In the genomic region with DNA sequence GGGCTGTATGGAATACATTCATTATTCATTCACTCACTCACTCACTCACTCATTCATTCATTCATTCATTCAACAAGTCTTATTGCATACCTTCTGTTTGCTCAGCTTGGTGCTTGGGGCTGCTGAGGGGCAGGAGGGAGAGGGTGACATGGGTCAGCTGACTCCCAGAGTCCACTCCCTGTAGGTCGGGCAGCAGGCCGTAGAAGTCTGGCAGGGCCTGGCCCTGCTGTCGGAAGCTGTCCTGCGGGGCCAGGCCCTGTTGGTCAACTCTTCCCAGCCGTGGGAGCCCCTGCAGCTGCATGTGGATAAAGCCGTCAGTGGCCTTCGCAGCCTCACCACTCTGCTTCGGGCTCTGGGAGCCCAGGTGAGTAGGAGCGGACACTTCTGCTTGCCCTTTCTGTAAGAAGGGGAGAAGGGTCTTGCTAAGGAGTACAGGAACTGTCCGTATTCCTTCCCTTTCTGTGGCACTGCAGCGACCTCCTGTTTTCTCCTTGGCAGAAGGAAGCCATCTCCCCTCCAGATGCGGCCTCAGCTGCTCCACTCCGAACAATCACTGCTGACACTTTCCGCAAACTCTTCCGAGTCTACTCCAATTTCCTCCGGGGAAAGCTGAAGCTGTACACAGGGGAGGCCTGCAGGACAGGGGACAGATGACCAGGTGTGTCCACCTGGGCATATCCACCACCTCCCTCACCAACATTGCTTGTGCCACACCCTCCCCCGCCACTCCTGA, we compare ENCODE assay signal across 27 cellular contexts. TPM values are rescaled to one million over a fixed set of nuclear protein-coding genes. Genes with fewer than 3 reads are reported as not detected.
"Had no signal": no experiment of that assay in that cellular context is flagged by ENCODE, and none has a peak within 500 bp of the region (broad histone marks: within the 10 kb centered on the region; RNA-seq: fewer than 3 reads in every experiment).

No MANE protein-coding gene starts in this region.

- H3K27ac ChIP-seq: breast epithelium, SK-N-MC had no signal

- H3K36me3 Mint-ChIP-seq: activated naive CD4-positive, alpha-beta T cell treated with anti-CD3 and anti-CD28 coated beads, Interleukin-2, amount 10 ng/mL, durations not matched to agents 7 days and 5 days; activated naive CD8-positive, alpha-beta T cell treated with anti-CD3 and anti-CD28 coated beads for 36 hours had no signal

- DNase-seq: activated CD4-positive, alpha-beta T cell treated with anti-CD3 and anti-CD28 coated beads for 4 hours; activated CD8-positive, alpha-beta memory T cell treated with anti-CD3 and anti-CD28 coated beads, Interleukin-2, amount 50 U/mL, for 4 hours; activated CD8-positive, alpha-beta T cell treated with anti-CD3 and anti-CD28 coated beads for 36 hours; activated gamma-delta T cell treated with Interleukin-2 at 50 U/mL for 16 hours; activated naive CD4-positive, alpha-beta T cell treated with anti-CD3 and anti-CD28 coated beads, Interleukin-2, amount 10 ng/mL, durations not matched to agents 7 days and 5 days; activated naive CD8-positive, alpha-beta T cell treated with anti-CD3 and anti-CD28 coated beads for 36 hours; activated T-cell treated with anti-CD3 and anti-CD28 coated beads, Interleukin-2, amount 50 U/mL, for 72 hours; caudate nucleus; MM.1S; NCI-H1105; NCI-H1436; NCI-H187; NCI-H2081; NCI-H510A treated with DMSO at 0.1 percent for 48 hours; NCI-H69; NK-92 treated with Interleukin-12 subunit alpha and Interleukin-12 subunit beta, amount 100 ng/mL, for 24 hours; OCI-M1; RPMI8226; SW 1271 had no signal

- H3K27ac Mint-ChIP-seq: activated CD8-positive, alpha-beta T cell treated with anti-CD3 and anti-CD28 coated beads for 36 hours; activated naive CD4-positive, alpha-beta T cell treated with anti-CD3 and anti-CD28 coated beads, Interleukin-2, amount 10 ng/mL, durations not matched to agents 7 days and 5 days; activated naive CD8-positive, alpha-beta T cell treated with anti-CD3 and anti-CD28 coated beads for 36 hours; activated T-cell treated with anti-CD3 and anti-CD28 coated beads, Interleukin-2, amount 50 U/mL, for 72 hours; activated T-helper 2 cell treated with anti-CD3 and anti-CD28 coated beads, Interferon-gamma antibody, Interleukin-2, Interleukin-4, amounts not matched to agents 10 μg/mL and 5 μg/mL and 100 μg/mL, durations not matched to agents 14 hours and 24 hours and 36 hours; T-helper 2 cell treated with Interferon-gamma antibody and Interleukin-4, amounts not matched to agents 5 μg/mL and 100 μg/mL, for 36 hours had no signal

- H3K4me3 ChIP-seq: breast epithelium, SK-N-MC had no signal

- ATAC-seq: activated CD4-positive, CD25-positive, alpha-beta regulatory T cell treated with anti-CD3 and anti-CD28 coated beads, Interleukin-2, amount 50 U/mL, for 24 hours; activated CD8-positive, alpha-beta T cell treated with anti-CD3 and anti-CD28 coated beads for 36 hours; activated T-cell treated with anti-CD3 and anti-CD28 coated beads, Interleukin-2, amount 50 U/mL, for 72 hours; Panc1; Right ventricle myocardium inferior had no signal

- H3K9me3 ChIP-seq: breast epithelium had no signal

- H3K9me3 Mint-ChIP-seq: activated naive CD4-positive, alpha-beta T cell treated with anti-CD3 and anti-CD28 coated beads, Interleukin-2, amount 10 ng/mL, durations not matched to agents 7 days and 5 days had no signal

- H3K36me3 ChIP-seq: breast epithelium had no signal

- H3K4me3 Mint-ChIP-seq: activated CD8-positive, alpha-beta T cell treated with anti-CD3 and anti-CD28 coated beads for 36 hours; activated naive CD4-positive, alpha-beta T cell treated with anti-CD3 and anti-CD28 coated beads, Interleukin-2, amount 10 ng/mL, durations not matched to agents 7 days and 5 days; activated naive CD8-positive, alpha-beta T cell treated with anti-CD3 and anti-CD28 coated beads for 36 hours; activated T-cell treated with anti-CD3 and anti-CD28 coated beads, Interleukin-2, amount 50 U/mL, for 72 hours; T-helper 2 cell treated with Interferon-gamma antibody and Interleukin-4, amounts not matched to agents 5 μg/mL and 100 μg/mL, for 36 hours had no signal

RNA-seq across cellular contexts. Expression of a gene that starts 2.4 kb away (rescaled TPM):
- total RNA-seq: activated CD8-positive, alpha-beta T cell treated with anti-CD3 and anti-CD28 coated beads for 36 hours; activated naive CD8-positive, alpha-beta T cell treated with anti-CD3 and anti-CD28 coated beads for 36 hours; activated T-helper 2 cell treated with anti-CD3 and anti-CD28 coated beads, Interferon-gamma antibody, Interleukin-2, Interleukin-4, amounts not matched to agents 10 μg/mL and 5 μg/mL and 100 μg/mL, durations not matched to agents 14 hours and 24 hours and 36 hours; breast epithelium; Right ventricle myocardium inferior; T-helper 1 cell treated with Interleukin-12 subunit alpha and Interleukin-12 subunit beta and Interleukin-4 antibody, amounts not matched to agents 30 ng/mL and 1 ng/mL, for 36 hours had no signal

RNA-seq across cellular contexts. Expression of a gene that starts 10.7 kb away (rescaled TPM):
- total RNA-seq: activated CD8-positive, alpha-beta T cell treated with anti-CD3 and anti-CD28 coated beads for 36 hours; activated naive CD8-positive, alpha-beta T cell treated with anti-CD3 and anti-CD28 coated beads for 36 hours; activated T-cell treated with anti-CD3 and anti-CD28 coated beads, Interleukin-2, amount 50 U/mL, for 72 hours; activated T-helper 2 cell treated with anti-CD3 and anti-CD28 coated beads, Interferon-gamma antibody, Interleukin-2, Interleukin-4, amounts not matched to agents 10 μg/mL and 5 μg/mL and 100 μg/mL, durations not matched to agents 14 hours and 24 hours and 36 hours; breast epithelium; Right ventricle myocardium inferior; T-helper 1 cell treated with Interleukin-12 subunit alpha and Interleukin-12 subunit beta and Interleukin-4 antibody, amounts not matched to agents 30 ng/mL and 1 ng/mL, for 36 hours had no signal
